1 cellular context compared by ENCODE assay signal in the genomic region with DNA sequence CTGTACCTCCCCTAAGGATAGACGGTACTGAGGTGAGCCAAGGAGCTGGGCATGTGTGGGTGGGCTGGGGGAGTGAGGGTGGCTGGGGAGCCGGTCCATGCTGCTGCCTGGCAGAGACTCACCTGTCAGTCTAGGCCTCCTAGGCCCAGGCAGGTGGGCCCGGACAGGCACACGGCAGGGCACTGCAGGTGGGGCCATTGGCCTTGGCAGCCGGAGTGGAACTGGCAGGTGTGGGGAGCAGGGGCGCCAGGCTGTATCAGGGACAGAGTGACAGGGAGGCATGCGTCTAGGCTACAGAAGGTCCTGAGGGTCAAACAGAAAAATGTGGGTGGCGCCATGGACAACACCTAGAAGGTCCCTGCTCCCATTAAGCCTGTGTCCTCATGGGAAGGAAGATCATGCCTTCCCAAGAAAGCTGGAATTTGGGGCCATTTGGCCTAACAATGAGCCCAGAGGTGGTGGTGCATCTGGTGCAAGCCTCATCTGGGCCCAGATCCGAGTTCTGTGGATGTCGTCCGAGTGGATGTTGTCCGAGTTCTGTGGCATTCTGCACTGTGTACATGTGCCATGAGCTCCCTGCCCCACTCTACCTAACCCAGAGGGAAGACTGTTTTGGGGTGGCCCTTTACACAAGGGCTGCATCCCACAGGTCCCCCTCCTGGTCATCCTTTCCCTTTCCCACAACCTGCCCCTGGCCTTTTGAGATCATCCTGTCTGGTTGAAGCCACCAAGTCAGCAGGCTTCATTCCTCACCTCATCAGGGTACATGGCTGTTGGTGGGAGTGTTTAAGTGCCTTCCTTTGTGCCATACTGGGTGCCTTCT.
TF ChIP-seq lines count a peak whose summit lies in the region.

No MANE protein-coding gene starts in this region.

TF ChIP-seq in SK-N-SH treated with all-trans-retinoic acid at 6 μM for 48 hours, 23 proteins besides CTCF, POLR2A, EP300 and RAD21 (continued from another document):
- TF ChIP-seq, protein P1, sequence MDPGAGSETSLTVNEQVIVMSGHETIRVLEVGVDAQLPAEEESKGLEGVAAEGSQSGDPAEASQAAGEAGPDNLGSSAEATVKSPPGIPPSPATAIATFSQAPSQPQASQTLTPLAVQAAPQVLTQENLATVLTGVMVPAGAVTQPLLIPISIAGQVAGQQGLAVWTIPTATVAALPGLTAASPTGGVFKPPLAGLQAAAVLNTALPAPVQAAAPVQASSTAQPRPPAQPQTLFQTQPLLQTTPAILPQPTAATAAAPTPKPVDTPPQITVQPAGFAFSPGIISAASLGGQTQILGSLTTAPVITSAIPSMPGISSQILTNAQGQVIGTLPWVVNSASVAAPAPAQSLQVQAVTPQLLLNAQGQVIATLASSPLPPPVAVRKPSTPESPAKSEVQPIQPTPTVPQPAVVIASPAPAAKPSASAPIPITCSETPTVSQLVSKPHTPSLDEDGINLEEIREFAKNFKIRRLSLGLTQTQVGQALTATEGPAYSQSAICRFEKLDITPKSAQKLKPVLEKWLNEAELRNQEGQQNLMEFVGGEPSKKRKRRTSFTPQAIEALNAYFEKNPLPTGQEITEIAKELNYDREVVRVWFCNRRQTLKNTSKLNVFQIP (CRISPR knock-in tag; IDR thresholded peaks at IDR 0.05; ENCODE audit: borderline replicate concordance, low read depth): no peak
- TF ChIP-seq ZNF8 (CRISPR knock-in tag; IDR thresholded peaks at IDR 0.05) (no peak), RARB (CRISPR knock-in tag; IDR thresholded peaks at IDR 0.05) (no peak), GLIS3 (CRISPR knock-in tag; IDR thresholded peaks at IDR 0.05) (no peak), ZNF70 (CRISPR knock-in tag; IDR thresholded peaks at IDR 0.05) (no peak), ZFP3 (CRISPR knock-in tag; IDR thresholded peaks at IDR 0.05) (no peak), TOX (CRISPR knock-in tag; IDR thresholded peaks at IDR 0.05; ENCODE audit: borderline replicate concordance) (no peak), ISL1 (CRISPR knock-in tag; IDR thresholded peaks at IDR 0.05) (no peak), SNAI2 (CRISPR knock-in tag; IDR thresholded peaks at IDR 0.05) (no peak), CSDC2 (CRISPR knock-in tag; IDR thresholded peaks at IDR 0.05) (no peak), ESRRG (CRISPR knock-in tag; IDR thresholded peaks at IDR 0.05) (no peak), ZFP30 (CRISPR knock-in tag; IDR thresholded peaks at IDR 0.05) (no peak), ARNTL (CRISPR knock-in tag; IDR thresholded peaks at IDR 0.05; ENCODE audit: borderline replicate concordance, low read depth) (no peak), TCF4 (CRISPR knock-in tag; IDR thresholded peaks at IDR 0.05; ENCODE audit: borderline replicate concordance) (no peak)
- TF ChIP-seq, protein P2, sequence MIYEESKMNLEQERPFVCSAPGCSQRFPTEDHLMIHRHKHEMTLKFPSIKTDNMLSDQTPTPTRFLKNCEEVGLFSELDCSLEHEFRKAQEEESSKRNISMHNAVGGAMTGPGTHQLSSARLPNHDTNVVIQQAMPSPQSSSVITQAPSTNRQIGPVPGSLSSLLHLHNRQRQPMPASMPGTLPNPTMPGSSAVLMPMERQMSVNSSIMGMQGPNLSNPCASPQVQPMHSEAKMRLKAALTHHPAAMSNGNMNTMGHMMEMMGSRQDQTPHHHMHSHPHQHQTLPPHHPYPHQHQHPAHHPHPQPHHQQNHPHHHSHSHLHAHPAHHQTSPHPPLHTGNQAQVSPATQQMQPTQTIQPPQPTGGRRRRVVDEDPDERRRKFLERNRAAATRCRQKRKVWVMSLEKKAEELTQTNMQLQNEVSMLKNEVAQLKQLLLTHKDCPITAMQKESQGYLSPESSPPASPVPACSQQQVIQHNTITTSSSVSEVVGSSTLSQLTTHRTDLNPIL (CRISPR knock-in tag; IDR thresholded peaks at IDR 0.05; ENCODE audit: low read depth): no peak
- TF ChIP-seq, protein P3, sequence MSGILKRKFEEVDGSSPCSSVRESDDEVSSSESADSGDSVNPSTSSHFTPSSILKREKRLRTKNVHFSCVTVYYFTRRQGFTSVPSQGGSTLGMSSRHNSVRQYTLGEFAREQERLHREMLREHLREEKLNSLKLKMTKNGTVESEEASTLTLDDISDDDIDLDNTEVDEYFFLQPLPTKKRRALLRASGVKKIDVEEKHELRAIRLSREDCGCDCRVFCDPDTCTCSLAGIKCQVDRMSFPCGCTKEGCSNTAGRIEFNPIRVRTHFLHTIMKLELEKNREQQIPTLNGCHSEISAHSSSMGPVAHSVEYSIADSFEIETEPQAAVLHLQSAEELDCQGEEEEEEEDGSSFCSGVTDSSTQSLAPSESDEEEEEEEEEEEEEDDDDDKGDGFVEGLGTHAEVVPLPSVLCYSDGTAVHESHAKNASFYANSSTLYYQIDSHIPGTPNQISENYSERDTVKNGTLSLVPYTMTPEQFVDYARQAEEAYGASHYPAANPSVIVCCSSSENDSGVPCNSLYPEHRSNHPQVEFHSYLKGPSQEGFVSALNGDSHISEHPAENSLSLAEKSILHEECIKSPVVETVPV (CRISPR knock-in tag; IDR thresholded peaks at IDR 0.05): no peak
- TF ChIP-seq, protein P4, sequence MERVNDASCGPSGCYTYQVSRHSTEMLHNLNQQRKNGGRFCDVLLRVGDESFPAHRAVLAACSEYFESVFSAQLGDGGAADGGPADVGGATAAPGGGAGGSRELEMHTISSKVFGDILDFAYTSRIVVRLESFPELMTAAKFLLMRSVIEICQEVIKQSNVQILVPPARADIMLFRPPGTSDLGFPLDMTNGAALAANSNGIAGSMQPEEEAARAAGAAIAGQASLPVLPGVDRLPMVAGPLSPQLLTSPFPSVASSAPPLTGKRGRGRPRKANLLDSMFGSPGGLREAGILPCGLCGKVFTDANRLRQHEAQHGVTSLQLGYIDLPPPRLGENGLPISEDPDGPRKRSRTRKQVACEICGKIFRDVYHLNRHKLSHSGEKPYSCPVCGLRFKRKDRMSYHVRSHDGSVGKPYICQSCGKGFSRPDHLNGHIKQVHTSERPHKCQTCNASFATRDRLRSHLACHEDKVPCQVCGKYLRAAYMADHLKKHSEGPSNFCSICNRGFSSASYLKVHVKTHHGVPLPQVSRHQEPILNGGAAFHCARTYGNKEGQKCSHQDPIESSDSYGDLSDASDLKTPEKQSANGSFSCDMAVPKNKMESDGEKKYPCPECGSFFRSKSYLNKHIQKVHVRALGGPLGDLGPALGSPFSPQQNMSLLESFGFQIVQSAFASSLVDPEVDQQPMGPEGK (CRISPR knock-in tag; IDR thresholded peaks at IDR 0.05; ENCODE audit: borderline replicate concordance): no peak
TF ChIP-seq in SK-N-SH treated with all-trans-retinoic acid at 6 μM for 48 hours: peak in this region for 0.
